In the genomic region with DNA sequence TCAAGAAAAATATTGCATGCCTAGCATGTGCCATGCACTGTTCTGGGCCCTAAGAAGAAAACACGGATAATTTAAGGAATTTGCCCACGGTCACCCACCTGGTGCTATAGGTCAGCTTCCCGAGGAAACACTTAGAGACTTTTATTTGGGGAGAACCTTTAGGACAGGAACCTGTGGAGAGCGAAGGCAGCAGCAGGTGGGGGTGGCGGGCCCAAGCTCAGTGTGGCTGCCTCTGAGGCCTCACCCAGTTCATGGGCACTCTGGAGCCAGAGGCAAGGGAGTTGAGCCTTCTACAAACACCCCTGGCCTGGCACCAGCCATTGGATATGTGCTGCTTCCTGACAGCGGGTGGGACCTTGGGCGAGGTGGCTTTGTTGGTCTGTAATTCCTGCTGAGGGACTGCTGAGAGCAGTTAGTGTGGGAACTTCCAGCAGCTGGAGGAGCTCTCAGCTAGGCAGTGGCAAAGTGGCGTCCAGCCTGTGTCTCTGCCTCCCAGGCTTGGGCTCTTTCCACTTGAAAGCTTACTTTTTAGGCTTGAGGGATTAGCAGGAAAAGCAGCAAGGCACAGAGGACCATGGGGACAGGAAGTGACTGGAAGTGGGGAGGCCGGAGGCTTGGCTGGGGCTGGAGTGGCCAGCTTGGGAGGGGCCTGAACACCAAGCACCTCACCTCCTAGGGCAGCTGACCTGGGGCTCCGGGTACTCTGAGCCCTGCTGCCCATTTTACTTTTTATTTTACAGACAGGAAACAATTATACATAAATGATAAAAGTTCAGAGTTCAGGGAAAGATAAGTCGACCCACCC, we compare ENCODE assay signal across 1 cellular context.
TF ChIP-seq lines count a peak whose summit lies in the region.

No MANE protein-coding gene starts in this region.

TF ChIP-seq in WTC11, 78 proteins besides CTCF, POLR2A, EP300 and RAD21 (continued from another document):
- TF ChIP-seq, protein P1, sequence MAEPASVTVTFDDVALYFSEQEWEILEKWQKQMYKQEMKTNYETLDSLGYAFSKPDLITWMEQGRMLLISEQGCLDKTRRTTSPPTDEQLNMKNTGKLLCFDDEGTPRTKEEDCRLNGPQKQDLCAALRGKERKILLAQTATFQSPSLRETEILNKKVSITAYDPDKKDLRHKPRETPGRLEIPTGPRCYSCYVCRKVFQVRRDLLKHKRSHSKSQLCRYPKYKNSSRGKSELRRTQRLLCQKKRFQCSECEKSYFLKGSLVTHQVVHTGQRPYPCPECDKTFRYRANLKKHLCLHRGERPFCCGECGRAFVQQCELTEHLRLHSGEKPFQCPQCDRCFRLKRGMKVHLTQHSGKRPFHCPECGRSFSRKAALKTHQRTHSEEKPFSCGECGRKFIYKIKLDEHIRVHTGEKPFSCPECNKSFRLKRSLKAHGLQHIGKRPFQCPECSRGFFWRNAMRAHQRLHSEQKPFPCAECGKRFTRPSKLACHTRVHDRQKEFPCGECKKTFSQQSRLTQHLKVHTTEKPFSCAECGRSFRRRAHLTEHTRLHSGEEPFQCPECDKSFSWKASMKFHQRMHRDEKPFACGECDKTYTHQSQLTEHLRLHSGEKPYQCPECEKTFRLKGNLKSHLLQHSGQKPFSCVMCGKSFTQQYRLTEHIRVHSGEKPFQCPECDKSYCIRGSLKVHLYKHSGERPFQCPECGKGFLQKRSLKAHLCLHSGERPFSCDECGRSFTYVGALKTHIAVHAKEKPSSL (CRISPR knock-in tag; conservative IDR thresholded peaks at IDR 0.05): no peak
- TF ChIP-seq ARID4B (CRISPR knock-in tag; IDR thresholded peaks at IDR 0.05; ENCODE audit: borderline replicate concordance): no peak
- no peak for TF ChIP-seq ZNF396 (CRISPR knock-in tag; IDR thresholded peaks at IDR 0.05; ENCODE audit: borderline replicate concordance)
- TF ChIP-seq NR1H2 (CRISPR knock-in tag; IDR thresholded peaks at IDR 0.05): no peak
- TF ChIP-seq, protein P2, sequence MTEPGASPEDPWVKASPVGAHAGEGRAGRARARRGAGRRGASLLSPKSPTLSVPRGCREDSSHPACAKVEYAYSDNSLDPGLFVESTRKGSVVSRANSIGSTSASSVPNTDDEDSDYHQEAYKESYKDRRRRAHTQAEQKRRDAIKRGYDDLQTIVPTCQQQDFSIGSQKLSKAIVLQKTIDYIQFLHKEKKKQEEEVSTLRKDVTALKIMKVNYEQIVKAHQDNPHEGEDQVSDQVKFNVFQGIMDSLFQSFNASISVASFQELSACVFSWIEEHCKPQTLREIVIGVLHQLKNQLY (CRISPR knock-in tag; IDR thresholded peaks at IDR 0.05): no peak
- TF ChIP-seq, protein P3, sequence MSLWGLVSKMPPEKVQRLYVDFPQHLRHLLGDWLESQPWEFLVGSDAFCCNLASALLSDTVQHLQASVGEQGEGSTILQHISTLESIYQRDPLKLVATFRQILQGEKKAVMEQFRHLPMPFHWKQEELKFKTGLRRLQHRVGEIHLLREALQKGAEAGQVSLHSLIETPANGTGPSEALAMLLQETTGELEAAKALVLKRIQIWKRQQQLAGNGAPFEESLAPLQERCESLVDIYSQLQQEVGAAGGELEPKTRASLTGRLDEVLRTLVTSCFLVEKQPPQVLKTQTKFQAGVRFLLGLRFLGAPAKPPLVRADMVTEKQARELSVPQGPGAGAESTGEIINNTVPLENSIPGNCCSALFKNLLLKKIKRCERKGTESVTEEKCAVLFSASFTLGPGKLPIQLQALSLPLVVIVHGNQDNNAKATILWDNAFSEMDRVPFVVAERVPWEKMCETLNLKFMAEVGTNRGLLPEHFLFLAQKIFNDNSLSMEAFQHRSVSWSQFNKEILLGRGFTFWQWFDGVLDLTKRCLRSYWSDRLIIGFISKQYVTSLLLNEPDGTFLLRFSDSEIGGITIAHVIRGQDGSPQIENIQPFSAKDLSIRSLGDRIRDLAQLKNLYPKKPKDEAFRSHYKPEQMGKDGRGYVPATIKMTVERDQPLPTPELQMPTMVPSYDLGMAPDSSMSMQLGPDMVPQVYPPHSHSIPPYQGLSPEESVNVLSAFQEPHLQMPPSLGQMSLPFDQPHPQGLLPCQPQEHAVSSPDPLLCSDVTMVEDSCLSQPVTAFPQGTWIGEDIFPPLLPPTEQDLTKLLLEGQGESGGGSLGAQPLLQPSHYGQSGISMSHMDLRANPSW (CRISPR knock-in tag; conservative IDR thresholded peaks at IDR 0.05; ENCODE audit: low read depth): no peak
- TF ChIP-seq NR3C1 (CRISPR knock-in tag; conservative IDR thresholded peaks at IDR 0.05; ENCODE audit: low read depth): no peak
